Comparison of ENCODE assay signal across 18 cellular contexts in genomic region chr19:13644648-13645047, GRCh38.
DNase-seq lines count a peak whose midpoint lies in the region; ATAC-seq, FAIRE-seq and TF ChIP-seq lines count a peak whose summit lies in the region.
"Had no signal": no experiment of that assay in that cellular context is flagged by ENCODE, and none has a peak within 500 bp of the region (broad histone marks: within the 10 kb centered on the region; RNA-seq: fewer than 3 reads in every experiment).

No MANE protein-coding gene starts in this region.

- no peak overlapping the region for H3K14ac ChIP-seq in mesenchymal stem cell (ENCODE audit: low read length in 2 of 2)

- no peaks in the 10 kb centered on the region for H4K20me1 ChIP-seq in DND-41 (ENCODE audit: insufficient read depth, low read length)
- H4K20me1 ChIP-seq in OCI-LY7 (ENCODE audit: insufficient read depth, low read length) = no peaks in the 10 kb centered on the region
- H4K20me1 ChIP-seq in GM12878 (ENCODE audit: control insufficient read depth, insufficient read depth) = no peaks in the 10 kb centered on the region

- no peak overlapping the region for H3K4me3 ChIP-seq in A549
- H3K4me3 ChIP-seq in DND-41 (ENCODE audit: low read depth in 1 of 2, low read length in 2 of 2) = no peak overlapping the region
- no peak overlapping the region for H3K4me3 ChIP-seq in OCI-LY7 (ENCODE audit: low read depth, low read length, poor library complexity, severe bottlenecking)
- H3K4me3 ChIP-seq in GM12878 = no peak overlapping the region
- H3K4me3 ChIP-seq in mesenchymal stem cell (ENCODE audit: insufficient read depth in 1 of 2, low read depth in 1 of 2, low read length in 2 of 2) = no peak overlapping the region

- H3K18ac ChIP-seq in mesenchymal stem cell (ENCODE audit: low read depth in 1 of 2, low read length in 2 of 2) = no peak overlapping the region

- H3K9me3 ChIP-seq in A549 (no peaks in the 10 kb centered on the region; the same call in 2 of the 3 replicates), DND-41 (ENCODE audit: insufficient read depth, low read length, severe bottlenecking) (no peaks in the 10 kb centered on the region), OCI-LY7 (ENCODE audit: low read length) (peaks cover 6% of the 10 kb centered on the region; the same call in 1 of the 2 replicates), GM12878 (replicated peaks; ENCODE audit: control insufficient read depth, insufficient read depth, low read length) (no peaks in the 10 kb centered on the region; the same call in 2 of the 3 replicates), mesenchymal stem cell (ENCODE audit: control insufficient read depth, low read length) (no peaks in the 10 kb centered on the region)

- H3K4me1 ChIP-seq in A549 (no peaks in the 10 kb centered on the region), DND-41 (ENCODE audit: insufficient read depth, low read length) (no peaks in the 10 kb centered on the region), OCI-LY7 (ENCODE audit: insufficient read depth, low read length, poor library complexity, severe bottlenecking) (no peaks in the 10 kb centered on the region), GM12878 (ENCODE audit: control insufficient read depth, insufficient read depth, low read length) (no peaks in the 10 kb centered on the region), mesenchymal stem cell (ENCODE audit: control insufficient read depth, insufficient read depth, low read depth, low read length) (no peaks in the 10 kb centered on the region)

- H4K91ac ChIP-seq in mesenchymal stem cell (ENCODE audit: low read length) = no peak overlapping the region

- H3K79me2 ChIP-seq in DND-41 (ENCODE audit: insufficient read depth, low read length) (no peaks in the 10 kb centered on the region), OCI-LY7 (ENCODE audit: insufficient read depth, low read depth, low read length) (no peaks in the 10 kb centered on the region), GM12878 (ENCODE audit: control insufficient read depth, insufficient read depth, low read length) (no peaks in the 10 kb centered on the region)

- POLR2A ChIA-PET in A549 (lab: Yijun Ruan, JAX) (no interaction called here), OCI-LY7 (lab: Charles Lee) (no interaction called here), GM12878 (lab: Charles Lee) (no interaction called here)

- in situ Hi-C loops in GM12878 (cut with MboI) = no loop called here

- WGBS in A549 (ENCODE audit: missing lambda C conversion rate) = 74% methylated on average over 3 of the region's 3 CpGs
- WGBS in GM12878 (ENCODE audit: insufficient coverage, insufficient replicate concordance, low lambda C conversion rate, missing lambda C conversion rate) = 49% methylated on average over 3 of the region's 3 CpGs
- WGBS in mesenchymal stem cell = 94% methylated on average over 1 of the region's 3 CpGs

- RAD21 ChIA-PET in GM12878 (lab: Charles Lee; ENCODE audit: unreplicated experiment) = no interaction called here

- BruUV-seq in OCI-LY7 (replicated peaks; lab: Mats Ljungman, UMichigan) (no TSS peak), GM12878 (replicated peaks; lab: Mats Ljungman, UMichigan) (no TSS peak)

- H3K27ac ChIP-seq in A549 (no peak overlapping the region), DND-41 (ENCODE audit: low read length) (no peak overlapping the region), OCI-LY7 (ENCODE audit: low read depth, low read length, poor library complexity, severe bottlenecking) (no peak overlapping the region), GM12878 (ENCODE audit: control insufficient read depth, insufficient read depth) (no peak overlapping the region), mesenchymal stem cell (ENCODE audit: low read length, poor library complexity, severe bottlenecking) (no peak overlapping the region)
- H3K27ac ChIP-seq: HL-60 had no signal

- H3K9me2 ChIP-seq in OCI-LY7 (ENCODE audit: insufficient read depth, low read length) = no peaks in the 10 kb centered on the region

- no peak overlapping the region for H2BK12ac ChIP-seq in mesenchymal stem cell (ENCODE audit: low read length in 2 of 2)

- H4K8ac ChIP-seq in mesenchymal stem cell (ENCODE audit: low read length) = no peak overlapping the region

- H3K36me3 ChIP-seq in DND-41 (ENCODE audit: insufficient read depth, low read length) (no peaks in the 10 kb centered on the region), OCI-LY7 (ENCODE audit: insufficient read depth, low read length) (no peaks in the 10 kb centered on the region), GM12878 (ENCODE audit: control insufficient read depth in 2 of 2, insufficient read depth in 2 of 2, low read length in 1 of 2) (no peaks in the 10 kb centered on the region), mesenchymal stem cell (ENCODE audit: control insufficient read depth in 1 of 2, insufficient read depth in 2 of 2, low read depth in 1 of 2, low read length in 2 of 2) (no peaks in the 10 kb centered on the region)

- no peak for ATAC-seq in A549
- ATAC-seq in DND-41 (ENCODE audit: insufficient read depth, low read depth) = no peak
- ATAC-seq in GM12878 = no peak
- ATAC-seq: Panc1 had no signal

- H3K23ac ChIP-seq in mesenchymal stem cell (ENCODE audit: low read length in 2 of 2) = no peak overlapping the region

- H2BK120ac ChIP-seq in mesenchymal stem cell (ENCODE audit: low read depth, low read length) = no peak overlapping the region

- H3K27me3 ChIP-seq in DND-41 (ENCODE audit: insufficient read depth, low read length, poor library complexity) = no peaks in the 10 kb centered on the region
- H3K27me3 ChIP-seq in GM12878 (replicated peaks in 1 of 2; ENCODE audit: control insufficient read depth in 2 of 2, insufficient read depth in 2 of 2, low read length in 1 of 2) = no peaks in the 10 kb centered on the region
- peaks cover 0 to 6% of the 10 kb centered on the region in 2 experiments for H3K27me3 ChIP-seq in mesenchymal stem cell (ENCODE audit: control insufficient read depth in 1 of 2, insufficient read depth in 1 of 2, low read length in 2 of 2)

- H2AFZ ChIP-seq in DND-41 (ENCODE audit: low read depth, low read length) (no peak overlapping the region), OCI-LY7 (ENCODE audit: low read length) (no peak overlapping the region), GM12878 (ENCODE audit: control insufficient read depth, low read depth, low read length) (no peak overlapping the region), mesenchymal stem cell (ENCODE audit: low read depth, low read length) (no peak overlapping the region)

- FAIRE-seq in A549 (lab: Jason Lieb, UNC) = no peak
- FAIRE-seq in GM12878 (lab: Jason Lieb, UNC) = no peak

- TF ChIP-seq POLR2A in A549 (IDR thresholded peaks at IDR 0.05; ENCODE audit: low read length) (no peak), GM12878 (IDR thresholded peaks at IDR 0.05; ENCODE audit: low read depth, low read length) (no peak)

- H2BK15ac ChIP-seq in mesenchymal stem cell (ENCODE audit: low read depth, poor library complexity, severe bottlenecking) = no peak overlapping the region

- H3K4me2 ChIP-seq in A549 (no peak overlapping the region), DND-41 (ENCODE audit: insufficient read depth, low read length) (no peak overlapping the region), OCI-LY7 (ENCODE audit: low read length) (no peak overlapping the region), GM12878 (ENCODE audit: control insufficient read depth, insufficient read depth) (no peak overlapping the region), mesenchymal stem cell (ENCODE audit: low read length, poor library complexity, severe bottlenecking) (no peak overlapping the region)

- H3K4ac ChIP-seq in mesenchymal stem cell (ENCODE audit: low read depth in 1 of 2, low read length in 2 of 2) = no peak overlapping the region

- H3K9ac ChIP-seq in DND-41 (ENCODE audit: low read depth, low read length) (no peak overlapping the region), GM12878 (ENCODE audit: control insufficient read depth, insufficient read depth, low read length) (no peak overlapping the region), mesenchymal stem cell (ENCODE audit: low read length) (no peak overlapping the region)

- SMC1A ChIA-PET in GM12878 (lab: Charles Lee; ENCODE audit: uncharacterized antibody, unreplicated experiment) = interaction anchor here (1.1 kb wide), 1 partner anchor 14 kb away, joined by 3 read pairs; no protein-coding TSS in a partner anchor

- CTCF ChIA-PET in A549 (lab: Yijun Ruan, JAX) (no interaction called here), OCI-LY7 (lab: Charles Lee; ENCODE audit: unreplicated experiment) (no interaction called here), GM12878 (lab: Yijun Ruan, JAX) (no interaction called here)

- no peak overlapping the region for H2BK5ac ChIP-seq in mesenchymal stem cell (ENCODE audit: low read depth, low read length, poor library complexity, severe bottlenecking)

- TF ChIP-seq EP300 in A549 (IDR thresholded peaks at IDR 0.05) = no peak
- no peak for TF ChIP-seq EP300 in GM12878 (IDR thresholded peaks at IDR 0.05; ENCODE audit: borderline replicate concordance in 1 of 2, control insufficient read depth in 1 of 2, low read depth in 2 of 2, low read length in 2 of 2)

- intact Hi-C loops in OCI-LY7 (cut with micrococcal nuclease; ENCODE audit: unreplicated experiment) (no loop called here), GM12878 (cut with micrococcal nuclease; ENCODE audit: unreplicated experiment) (no loop called here)

- TF ChIP-seq CTCF in A549 (IDR thresholded peaks at IDR 0.05) (no peak), DND-41 (IDR thresholded peaks at IDR 0.05; ENCODE audit: borderline replicate concordance, extremely low read depth, low read length, poor library complexity, severe bottlenecking) (no peak), OCI-LY7 (conservative IDR thresholded peaks at IDR 0.05; ENCODE audit: low read length) (no peak), GM12878 (IDR thresholded peaks at IDR 0.05 in 2 of 3, conservative IDR thresholded peaks at IDR 0.05 in 1 of 3; ENCODE audit: control insufficient read depth in 2 of 3, extremely low read depth in 1 of 3, insufficient read depth in 1 of 3, low read depth in 3 of 3, low read length in 3 of 3) (no peak)

- peak in 1 of 2 experiments; percentile 20 for DNase-seq in A549 (ENCODE audit: low read depth in 1 of 2, low spot score in 1 of 2)
- peak; percentile 7 for DNase-seq in DND-41
- peak; percentile 13 for DNase-seq in OCI-LY7 (ENCODE audit: low spot score)
- no peak for DNase-seq in GM12878 (ENCODE audit: low read depth, low spot score)
- DNase-seq in mesenchymal stem cell = no peak
- DNase-seq in AG08396 (ENCODE audit: low spot score) = no peak
- DNase-seq in stimulated activated CD4-positive, alpha-beta T cell treated with anti-CD3 and anti-CD28 coated beads, Interleukin-4, amount 100 ng/mL, for 1 hour = no peak
- DNase-seq: ACHN; CD4-positive, CD25-positive, alpha-beta regulatory T cell; DMS79; HCEC 1CT; KG1; NCI-H1092; NCI-H510A treated with DMSO at 0.1 percent for 48 hours; NCI-H82; SHP77 had no signal

- H2AK5ac ChIP-seq in mesenchymal stem cell (ENCODE audit: low read length, severe bottlenecking) = no peak overlapping the region

- TF ChIP-seq RAD21 in A549 (conservative IDR thresholded peaks at IDR 0.05 in 1 of 2, IDR thresholded peaks at IDR 0.05 in 1 of 2) = no peak
- no peak for TF ChIP-seq RAD21 in GM12878 (IDR thresholded peaks at IDR 0.05; ENCODE audit: insufficient read depth, low read depth, low read length)

- H3K79me1 ChIP-seq in mesenchymal stem cell (replicated peaks; ENCODE audit: low read length, poor library complexity, severe bottlenecking) = no peaks in the 10 kb centered on the region

TF ChIP-seq in GM12878, 131 proteins besides CTCF, POLR2A, EP300 and RAD21:
- TF ChIP-seq RAD51 (IDR thresholded peaks at IDR 0.05) = peak; percentile 34; the same call in 1 of the 2 replicates
- TF ChIP-seq ZSCAN29 (IDR thresholded peaks at IDR 0.05) = no peak

Comparison
In these comparisons a context has a peak if more than half of its experiments do, and no peak if none do; other contexts are left out.
1. DNase-seq: peak in DND-41 (single experiment) and OCI-LY7 (single experiment); none in GM12878 (single experiment), mesenchymal stem cell (single experiment), AG08396 (single experiment) and stimulated activated CD4-positive, alpha-beta T cell treated with anti-CD3 and anti-CD28 coated beads, Interleukin-4, amount 100 ng/mL, for 1 hour (single experiment).
2. Of the 24 proteins assayed by ChIP-seq in both GM12878 and A549: peak only in GM12878: none; only in A549: USF2; in both: none; in neither: 23.